In the genomic region with DNA sequence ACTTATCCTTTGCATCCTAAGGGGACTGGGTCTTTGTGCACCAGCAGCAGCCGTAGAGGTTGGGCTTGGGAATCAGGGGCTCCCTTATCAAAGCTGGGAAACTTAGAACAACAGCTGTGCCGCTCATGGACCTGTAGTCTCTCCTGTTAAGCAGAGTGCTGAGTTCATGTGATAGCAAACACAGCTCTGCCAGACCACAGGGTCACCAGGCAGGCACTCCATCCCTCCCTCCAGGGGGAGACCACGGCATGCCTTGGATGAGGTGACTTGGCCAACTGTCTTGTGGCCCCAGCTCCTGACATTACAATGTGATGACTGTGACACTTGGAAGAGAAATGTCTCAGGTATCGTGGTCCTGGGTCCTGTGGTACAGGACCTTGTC, we compare ENCODE assay signal across 10 cellular contexts. TPM values are rescaled to one million over a fixed set of nuclear protein-coding genes. Genes with fewer than 3 reads are reported as not detected.
DNase-seq lines count a peak whose midpoint lies in the region; ATAC-seq and TF ChIP-seq lines count a peak whose summit lies in the region.
"Had no signal": no experiment of that assay in that cellular context is flagged by ENCODE, and none has a peak within 500 bp of the region (broad histone marks: within the 10 kb centered on the region; RNA-seq: fewer than 3 reads in every experiment).

No MANE protein-coding gene starts in this region.

- CTCF ChIA-PET in A673 (lab: Charles Lee) (no interaction called here), HCT116 (lab: Charles Lee) (interaction anchor here (2.7 kb wide), 1 partner anchor 28 kb away, joined by 13 read pairs; no protein-coding TSS in a partner anchor)

- peak; percentile 48 for TF ChIP-seq RAD21 in HCT116 (IDR thresholded peaks at IDR 0.05; ENCODE audit: low read depth)

- H3K36me3 Mint-ChIP-seq in brain = peaks cover 53% of the 10 kb centered on the region

- TF ChIP-seq CTCF in A673 (conservative IDR thresholded peaks at IDR 0.05; ENCODE audit: low read depth, low read length) = no peak
- peak in 1 of 3 experiments; percentile 7; a peak in 1 of 6 replicates for TF ChIP-seq CTCF in HCT116 (IDR thresholded peaks at IDR 0.05 in 2 of 3, conservative IDR thresholded peaks at IDR 0.05 in 1 of 3; ENCODE audit: borderline replicate concordance in 1 of 3, insufficient read depth in 1 of 3, low read depth in 2 of 3, low read length in 2 of 3)
- no peak for TF ChIP-seq CTCF in brain (conservative IDR thresholded peaks at IDR 0.05)

- peak overlapping the region; percentile 54 for H3K9ac ChIP-seq in HCT116 (ENCODE audit: low read length)

- H2AFZ ChIP-seq in HCT116 (ENCODE audit: low read depth, low read length, poor library complexity, severe bottlenecking) = no peak overlapping the region

- H3K9me2 ChIP-seq in HCT116 (ENCODE audit: insufficient read depth) = no peaks in the 10 kb centered on the region

- H3K4me3 Mint-ChIP-seq in brain = no peak overlapping the region

- POLR2A ChIA-PET in A673 (lab: Charles Lee; ENCODE audit: low non-redundant PET) (no interaction called here), HCT116 (lab: Charles Lee) (no interaction called here)

- H3K27ac ChIP-seq in A673 (ENCODE audit: low read depth, low read length, poor library complexity, severe bottlenecking) (peak overlapping the region; percentile 66), HCT116 (ENCODE audit: low read depth, low read length) (peak overlapping the region; percentile 82), muscle layer of duodenum (ENCODE audit: low read length) (peak overlapping the region; percentile 16)
- H3K27ac ChIP-seq: neutrophil had no signal

- H3K4me1 Mint-ChIP-seq in brain = peaks cover 41% of the 10 kb centered on the region

- peaks cover 21% of the 10 kb centered on the region for H3K9me3 ChIP-seq in A673 (ENCODE audit: low read depth, low read length, poor library complexity, severe bottlenecking)
- peaks cover 0 to 18% of the 10 kb centered on the region in 2 experiments; a peak in 1 of 4 replicates for H3K9me3 ChIP-seq in HCT116 (ENCODE audit: control insufficient read depth in 1 of 2, insufficient read depth in 1 of 2, low read depth in 1 of 2, low read length in 2 of 2)
- H3K9me3 ChIP-seq in muscle layer of duodenum (ENCODE audit: control insufficient read depth in 1 of 2, low read length in 2 of 2) = peaks cover 0 to 11% of the 10 kb centered on the region in 2 donors
- H3K9me3 ChIP-seq: neutrophil had no signal

- no peak for DNase-seq in A673 (ENCODE audit: low spot score)
- peak; percentile 50 for DNase-seq in HCT116 (ENCODE audit: low read depth, low spot score)
- DNase-seq in DMS 273 (lab: John Stamatoyannopoulos, UW; ENCODE audit: unreplicated experiment) = no peak
- no peak for DNase-seq in NCI-H446 treated with DMSO at 0.1 percent for 48 hours (lab: John Stamatoyannopoulos, UW)
- DNase-seq: activated CD4-positive, CD25-positive, alpha-beta regulatory T cell treated with anti-CD3 and anti-CD28 coated beads, Interleukin-2, amount 50 U/mL, for 72 hours had no signal

- H3K27me3 Mint-ChIP-seq in brain = peaks cover 1% of the 10 kb centered on the region

- peak; percentile 58 for ATAC-seq in HCT116
- ATAC-seq in HG03039 (IDR thresholded peaks at IDR 0.05; ENCODE audit: unreplicated experiment) = no peak
- no peak for ATAC-seq in HG02981 (IDR thresholded peaks at IDR 0.05; ENCODE audit: unreplicated experiment)

- H3K36me3 ChIP-seq in A673 (ENCODE audit: insufficient read depth, low read length, poor library complexity, severe bottlenecking) (peaks cover 28% of the 10 kb centered on the region), HCT116 (ENCODE audit: control insufficient read depth in 1 of 2, insufficient read depth in 2 of 2, low read length in 2 of 2) (peaks cover 0 to 10% of the 10 kb centered on the region in 2 experiments; a peak in 2 of 4 replicates), muscle layer of duodenum (ENCODE audit: control insufficient read depth in 1 of 2, insufficient read depth in 2 of 2, low read length in 2 of 2) (no peaks in the 10 kb centered on the region)

- H4K20me1 ChIP-seq in HCT116 (ENCODE audit: insufficient read depth) = peaks cover 7% of the 10 kb centered on the region; the same call in 1 of the 2 replicates

- H3K79me2 ChIP-seq in HCT116 (ENCODE audit: insufficient read depth, low read length) = peaks cover 72% of the 10 kb centered on the region

- intact Hi-C loops in A673 (cut with micrococcal nuclease; ENCODE audit: unreplicated experiment) (no loop called here), HCT116 (cut with micrococcal nuclease) (no loop called here)

- H3K4me3 ChIP-seq in A673 (ENCODE audit: low read depth, low read length, poor library complexity, severe bottlenecking) (no peak overlapping the region), HCT116 (replicated peaks in 1 of 2; ENCODE audit: low read depth in 1 of 2, low read length in 2 of 2) (peak overlapping the region in 1 of 2 experiments; percentile 33; a peak in 2 of 4 replicates), muscle layer of duodenum (ENCODE audit: low read depth in 1 of 2, low read length in 2 of 2) (no peak overlapping the region)

- RAD21 ChIA-PET in HCT116 (lab: Charles Lee; ENCODE audit: low non-redundant PET in 1 of 2, low total read pairs in 2 of 2, uncharacterized antibody in 2 of 2, unreplicated experiment in 2 of 2) = interaction anchor here (1.4 to 1.6 kb wide), 2 partner anchors 29 kb away, joined by 3 to 5 read pairs; no protein-coding TSS in a partner anchor

- H3K4me1 ChIP-seq in A673 (ENCODE audit: insufficient read depth, low read length, poor library complexity, severe bottlenecking) (peaks cover 44% of the 10 kb centered on the region), HCT116 (ENCODE audit: control insufficient read depth in 1 of 2, insufficient read depth in 2 of 2, low read length in 2 of 2) (peaks cover 51 to 72% of the 10 kb centered on the region in 2 experiments), muscle layer of duodenum (ENCODE audit: control insufficient read depth in 1 of 2, insufficient read depth in 2 of 2, low read length in 2 of 2) (peaks cover 8 to 19% of the 10 kb centered on the region in 2 donors)

- H3K4me2 ChIP-seq in HCT116 (ENCODE audit: low read length) = peak overlapping the region; percentile 78

- no peak for TF ChIP-seq POLR2A in HCT116 (IDR thresholded peaks at IDR 0.05; ENCODE audit: borderline replicate concordance, extremely low read depth, insufficient read depth, insufficient read length)

- H3K27ac Mint-ChIP-seq in brain = peak overlapping the region in 3 of 5 experiments; percentile 76 to 89 (median 87)

- no TSS peak for BruUV-seq in A673 (replicated peaks; lab: Mats Ljungman, UMichigan)
- BruUV-seq in HCT116 (replicated peaks; lab: Mats Ljungman, UMichigan) = no TSS peak

- H3K27me3 ChIP-seq in A673 (replicated peaks; ENCODE audit: insufficient read depth, low read depth, low read length, poor library complexity) = no peaks in the 10 kb centered on the region
- H3K27me3 ChIP-seq in HCT116 (ENCODE audit: insufficient read depth, low read length) = no peaks in the 10 kb centered on the region
- no peaks in the 10 kb centered on the region for H3K27me3 ChIP-seq in muscle layer of duodenum (ENCODE audit: low read depth, low read length)
- H3K27me3 ChIP-seq: neutrophil had no signal

- peaks cover 20 to 31% (median 29%) of the 10 kb centered on the region in 5 experiments for H3K9me3 Mint-ChIP-seq in brain

TF ChIP-seq in HCT116, 20 proteins besides CTCF, POLR2A, EP300 and RAD21:
- no peak for TF ChIP-seq JUND (IDR thresholded peaks at IDR 0.05)
- TF ChIP-seq EGR1 (IDR thresholded peaks at IDR 0.05; ENCODE audit: low read depth) = no peak
- no peak for TF ChIP-seq EZH2 (IDR thresholded peaks at IDR 0.05)
- no peak for TF ChIP-seq FOSL1 (IDR thresholded peaks at IDR 0.05; ENCODE audit: low read depth)
- TF ChIP-seq, protein P1, sequence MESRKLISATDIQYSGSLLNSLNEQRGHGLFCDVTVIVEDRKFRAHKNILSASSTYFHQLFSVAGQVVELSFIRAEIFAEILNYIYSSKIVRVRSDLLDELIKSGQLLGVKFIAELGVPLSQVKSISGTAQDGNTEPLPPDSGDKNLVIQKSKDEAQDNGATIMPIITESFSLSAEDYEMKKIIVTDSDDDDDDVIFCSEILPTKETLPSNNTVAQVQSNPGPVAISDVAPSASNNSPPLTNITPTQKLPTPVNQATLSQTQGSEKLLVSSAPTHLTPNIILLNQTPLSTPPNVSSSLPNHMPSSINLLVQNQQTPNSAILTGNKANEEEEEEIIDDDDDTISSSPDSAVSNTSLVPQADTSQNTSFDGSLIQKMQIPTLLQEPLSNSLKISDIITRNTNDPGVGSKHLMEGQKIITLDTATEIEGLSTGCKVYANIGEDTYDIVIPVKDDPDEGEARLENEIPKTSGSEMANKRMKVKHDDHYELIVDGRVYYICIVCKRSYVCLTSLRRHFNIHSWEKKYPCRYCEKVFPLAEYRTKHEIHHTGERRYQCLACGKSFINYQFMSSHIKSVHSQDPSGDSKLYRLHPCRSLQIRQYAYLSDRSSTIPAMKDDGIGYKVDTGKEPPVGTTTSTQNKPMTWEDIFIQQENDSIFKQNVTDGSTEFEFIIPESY (IDR thresholded peaks at IDR 0.05; ENCODE audit: extremely low read depth, insufficient replicate concordance, low read length) = no peak
- no peak for TF ChIP-seq ELF1 (IDR thresholded peaks at IDR 0.05; ENCODE audit: borderline replicate concordance, low read depth)
- TF ChIP-seq YY1 (IDR thresholded peaks at IDR 0.05; ENCODE audit: extremely low read depth, insufficient replicate concordance, low read depth, low read length) = no peak
- no peak for TF ChIP-seq ZNF274 (IDR thresholded peaks at IDR 0.05; ENCODE audit: low read depth, low read length)
- TF ChIP-seq ZFX (IDR thresholded peaks at IDR 0.05) = no peak
- no peak for TF ChIP-seq POLR2AphosphoS5 (IDR thresholded peaks at IDR 0.05; ENCODE audit: low read depth, low read length)
- no peak for TF ChIP-seq MAX (IDR thresholded peaks at IDR 0.05)
- TF ChIP-seq SIN3A (IDR thresholded peaks at IDR 0.05; ENCODE audit: low read depth) = no peak
- TF ChIP-seq SP1 (IDR thresholded peaks at IDR 0.05; ENCODE audit: low read depth) = no peak

RNA-seq across cellular contexts. Expression of gene DGKD, which starts 60.0 kb away (rescaled TPM):
- total RNA-seq in A673 (2021) = 106 and 128 TPM in 2 replicates
- total RNA-seq in HCT116 (2021; ENCODE audit: unreplicated experiment) = 52.0 TPM
- 35.3 and 48.1 TPM in 2 replicates for polyA plus RNA-seq in HCT116 (2012)
- 16.2 TPM for polyA plus RNA-seq in brain (ENCODE audit: insufficient read depth, low read depth, low replicate concordance)

Comparison
In these comparisons a context has a peak if more than half of its experiments do, and no peak if none do; other contexts are left out.
1. H3K27ac ChIP-seq: peak in every context shown above with its lines; median percentile 82 in HCT116; 66 in A673; 16 in muscle layer of duodenum.